ENCODE assay signal across 17 cellular contexts in genomic region chr22:40478456-40479125, GRCh38.
"Had no signal": no experiment of that assay in that cellular context is flagged by ENCODE, and none has a peak within 500 bp of the region (broad histone marks: within the 10 kb centered on the region; RNA-seq: fewer than 3 reads in every experiment).

No MANE protein-coding gene starts in this region.

- H3K27ac ChIP-seq: sigmoid colon had no signal

- H3K9me3 Mint-ChIP-seq: activated naive CD8-positive, alpha-beta T cell treated with anti-CD3 and anti-CD28 coated beads for 36 hours; activated T-cell treated with anti-CD3 and anti-CD28 coated beads, Interleukin-2, amount 50 U/mL, for 24 hours; dendritic cell treated with granulocyte-macrophage colony-stimulating factor and Interleukin-4, amounts not matched to agents 40 ng/mL and 50 ng/mL, for 4 days; natural killer cell treated with Interleukin-12 subunit alpha and Interleukin-12 subunit beta and Interleukin-15 and Interleukin-18, amount 100 ng/mL, for 72 hours had no signal

- H3K36me3 Mint-ChIP-seq: natural killer cell treated with Interleukin-12 subunit alpha and Interleukin-12 subunit beta and Interleukin-15 and Interleukin-18, amount 100 ng/mL, for 72 hours had no signal

- H3K4me3 Mint-ChIP-seq: activated CD8-positive, alpha-beta memory T cell treated with anti-CD3 and anti-CD28 coated beads, Interleukin-2, amount 10 ng/mL, durations not matched to agents 7 days and 5 days; activated naive CD8-positive, alpha-beta T cell treated with anti-CD3 and anti-CD28 coated beads for 36 hours; activated T-cell treated with anti-CD3 and anti-CD28 coated beads, Interleukin-2, amount 50 U/mL, for 24 hours; natural killer cell treated with Interleukin-12 subunit alpha and Interleukin-12 subunit beta and Interleukin-15 and Interleukin-18, amount 100 ng/mL, for 72 hours had no signal

- H3K27ac Mint-ChIP-seq: activated CD8-positive, alpha-beta memory T cell treated with anti-CD3 and anti-CD28 coated beads, Interleukin-2, amount 10 ng/mL, durations not matched to agents 7 days and 5 days; activated naive CD8-positive, alpha-beta T cell treated with anti-CD3 and anti-CD28 coated beads for 36 hours; activated T-cell treated with anti-CD3 and anti-CD28 coated beads, Interleukin-2, amount 50 U/mL, for 24 hours; natural killer cell treated with Interleukin-12 subunit alpha and Interleukin-12 subunit beta and Interleukin-15 and Interleukin-18, amount 100 ng/mL, for 72 hours had no signal

- H3K27me3 Mint-ChIP-seq: activated CD8-positive, alpha-beta memory T cell treated with anti-CD3 and anti-CD28 coated beads, Interleukin-2, amount 10 ng/mL, durations not matched to agents 7 days and 5 days; activated naive CD8-positive, alpha-beta T cell treated with anti-CD3 and anti-CD28 coated beads for 36 hours; activated T-cell treated with anti-CD3 and anti-CD28 coated beads, Interleukin-2, amount 50 U/mL, for 24 hours; dendritic cell treated with granulocyte-macrophage colony-stimulating factor and Interleukin-4, amounts not matched to agents 40 ng/mL and 50 ng/mL, for 4 days; natural killer cell treated with Interleukin-12 subunit alpha and Interleukin-12 subunit beta and Interleukin-15 and Interleukin-18, amount 100 ng/mL, for 72 hours had no signal

- H3K9me3 ChIP-seq: sigmoid colon, testis had no signal

- DNase-seq: activated CD4-positive, alpha-beta T cell treated with anti-CD3 and anti-CD28 coated beads, Interleukin-2, amount 50 U/mL, for 4 hours; activated CD4-positive, CD25-positive, alpha-beta regulatory T cell treated with anti-CD3 and anti-CD28 coated beads, Interleukin-2, amount 50 U/mL, for 72 hours; activated CD8-positive, alpha-beta memory T cell treated with anti-CD3 and anti-CD28 coated beads, Interleukin-2, amount 10 ng/mL, durations not matched to agents 7 days and 5 days; activated effector memory CD4-positive, alpha-beta T cell treated with anti-CD3 and anti-CD28 coated beads, Interleukin-2, amount 50 U/mL, for 16 hours; activated naive CD8-positive, alpha-beta T cell treated with anti-CD3 and anti-CD28 coated beads for 36 hours; activated T-cell treated with anti-CD3 and anti-CD28 coated beads, Interleukin-2, amount 50 U/mL, for 24 hours; cerebellar nuclear complex; hypothalamus; sigmoid colon; stimulated activated CD4-positive, alpha-beta T cell treated with anti-CD3 and anti-CD28 coated beads, Interleukin-4, amount 100 ng/mL, for 1 hour; stimulated activated CD8-positive, alpha-beta memory T cell treated with anti-CD3 and anti-CD28 coated beads, Interleukin-4, amount 100 ng/mL, for 48 hours; stimulated activated naive CD8-positive, alpha-beta T cell treated with anti-CD3 and anti-CD28 coated beads, Interleukin-15, Interleukin-2, amounts not matched to agents 100 U/mL and 50 U/mL, for 24 hours; T-helper 2 cell; testis had no signal

- H3K4me3 ChIP-seq: lung, sigmoid colon, testis had no signal

- H3K36me3 ChIP-seq: sigmoid colon had no signal

- ATAC-seq: activated CD8-positive, alpha-beta memory T cell treated with anti-CD3 and anti-CD28 coated beads, Interleukin-2, amount 10 ng/mL, durations not matched to agents 7 days and 5 days; natural killer cell treated with Interleukin-12 subunit alpha and Interleukin-12 subunit beta and Interleukin-15 and Interleukin-18, amount 100 ng/mL, for 72 hours; stimulated activated naive CD8-positive, alpha-beta T cell treated with anti-CD3 and anti-CD28 coated beads, Interleukin-15, Interleukin-2, amounts not matched to agents 100 U/mL and 50 U/mL, for 24 hours had no signal

- H3K27me3 ChIP-seq: sigmoid colon, testis had no signal
